ENCODE assay signal across 1 cellular context in genomic region chr19:40136818-40137217, GRCh38.
TF ChIP-seq lines count a peak whose summit lies in the region.

No MANE protein-coding gene starts in this region.

TF ChIP-seq in H1, 55 proteins besides CTCF, POLR2A, EP300 and RAD21:
- TF ChIP-seq NANOG (IDR thresholded peaks at IDR 0.05; ENCODE audit: insufficient read depth, low read depth, low read length, poor library complexity, severe bottlenecking) (no peak), POU5F1 (IDR thresholded peaks at IDR 0.05; ENCODE audit: low read depth, low read length) (no peak), CEBPB (IDR thresholded peaks at IDR 0.05; ENCODE audit: low read depth, low read length) (no peak), TAF1 (IDR thresholded peaks at IDR 0.05; ENCODE audit: low read depth, low read length) (no peak), EGR1 (IDR thresholded peaks at IDR 0.05; ENCODE audit: borderline replicate concordance, low read depth, low read length) (no peak)
